8 cellular contexts compared by ENCODE assay signal in genomic region chr7:1503816-1504775, GRCh38. TPM values are rescaled to one million over a fixed set of nuclear protein-coding genes. Genes with fewer than 3 reads are reported as not detected.
DNase-seq lines count a peak whose midpoint lies in the region; FAIRE-seq and TF ChIP-seq lines count a peak whose summit lies in the region.

TSS of gene INTS1 (minus strand) at chr7:1504389. CDS start at chr7:1503960, 429 bp downstream.

- peak within 1 kb of the TSS; percentile 23 for H3K27ac ChIP-seq in subcutaneous abdominal adipose tissue (ENCODE audit: low read depth, low read length)

- H3K36me3 ChIP-seq in ES-I3 (ENCODE audit: insufficient read depth, low read length) (peaks cover 9% of the 10 kb centered on the region; the same call in 1 of the 2 replicates), neuron (ENCODE audit: insufficient read depth, low read length) (peaks cover 32% of the 10 kb centered on the region), subcutaneous abdominal adipose tissue (ENCODE audit: control insufficient read depth in 5 of 5, insufficient read depth in 5 of 5, low read length in 5 of 5) (peaks cover 0 to 36% (median 32%) of the 10 kb centered on the region in 5 donors)

- FAIRE-seq in H54 (lab: Jason Lieb, UNC): no peak

- H3K27me3 ChIP-seq in neuron (ENCODE audit: insufficient read depth, low read length): no peaks in the 10 kb centered on the region
- no peaks in the 10 kb centered on the region for H3K27me3 ChIP-seq in subcutaneous abdominal adipose tissue (ENCODE audit: control insufficient read depth in 5 of 5, insufficient read depth in 4 of 5, low read length in 5 of 5)

- peaks cover 9% of the 10 kb centered on the region; the same call in 1 of the 2 replicates for H3K4me1 ChIP-seq in ES-I3 (ENCODE audit: insufficient read depth, low read length)
- peaks cover 9% of the 10 kb centered on the region for H3K4me1 ChIP-seq in neuron (ENCODE audit: insufficient read depth, low read length)
- peaks cover 4 to 43% (median 28%) of the 10 kb centered on the region in 5 donors for H3K4me1 ChIP-seq in subcutaneous abdominal adipose tissue (ENCODE audit: control insufficient read depth in 5 of 5, insufficient read depth in 5 of 5, low read length in 5 of 5)

- no peaks in the 10 kb centered on the region for H3K9me3 ChIP-seq in ES-I3 (ENCODE audit: control insufficient read depth, insufficient read depth, low read length)
- H3K9me3 ChIP-seq in neuron (ENCODE audit: low read length): no peaks in the 10 kb centered on the region
- no peaks in the 10 kb centered on the region for H3K9me3 ChIP-seq in subcutaneous abdominal adipose tissue (ENCODE audit: control insufficient read depth in 5 of 5, low read length in 5 of 5)

- peak; percentile 100 for DNase-seq in H54 (ENCODE audit: insufficient read length, low spot score)
- DNase-seq in M059J (ENCODE audit: low read depth): peak; percentile 89
- peak; percentile 35 for DNase-seq in SIG-M5 (lab: John Stamatoyannopoulos, UW)
- peak; percentile 89 for DNase-seq in activated gamma-delta T cell treated with Interleukin-2 at 50 U/mL for 16 hours
- DNase-seq in foreskin melanocyte: peak; percentile 79

- TF ChIP-seq POLR2A in H54 (IDR thresholded peaks at IDR 0.05; ENCODE audit: low read depth, low read length): peak; percentile 51; the same call in 1 of the 2 replicates

- H2AFZ ChIP-seq in neuron (ENCODE audit: low read depth, low read length): peak within 1 kb of the TSS; percentile 83

- H3K9ac ChIP-seq in ES-I3 (ENCODE audit: low read depth, low read length): peak within 1 kb of the TSS; percentile 97
- peak within 1 kb of the TSS; percentile 38 to 88 (median 81) for H3K9ac ChIP-seq in subcutaneous abdominal adipose tissue (ENCODE audit: low read length in 5 of 5)

- H3K4me3 ChIP-seq in neuron (ENCODE audit: low read length) (peak within 1 kb of the TSS; percentile 98), subcutaneous abdominal adipose tissue (ENCODE audit: low read depth in 1 of 5, low read length in 5 of 5) (peak within 1 kb of the TSS; percentile 77 to 99 (median 96))

RNA-seq across cellular contexts. Expression of gene INTS1, which starts in this region (rescaled TPM):
- total RNA-seq in M059J (2014; rRNA removed; shearing (Covaris generic)): 27.4 and 55.0 TPM in 2 replicates

Comparison
In these comparisons a context has a peak if more than half of its experiments do, and no peak if none do; other contexts are left out.
1. Peak in every context shown above with its lines: DNase-seq, H3K4me3 ChIP-seq and H3K27ac ChIP-seq.
2. DNase-seq: peak in every context shown above with its lines; median percentile 100 in H54; 89 in M059J; 89 in activated gamma-delta T cell treated with Interleukin-2 at 50 U/mL for 16 hours; 79 in foreskin melanocyte; 35 in SIG-M5.